ENCODE assay signal across 14 cellular contexts in the genomic region with DNA sequence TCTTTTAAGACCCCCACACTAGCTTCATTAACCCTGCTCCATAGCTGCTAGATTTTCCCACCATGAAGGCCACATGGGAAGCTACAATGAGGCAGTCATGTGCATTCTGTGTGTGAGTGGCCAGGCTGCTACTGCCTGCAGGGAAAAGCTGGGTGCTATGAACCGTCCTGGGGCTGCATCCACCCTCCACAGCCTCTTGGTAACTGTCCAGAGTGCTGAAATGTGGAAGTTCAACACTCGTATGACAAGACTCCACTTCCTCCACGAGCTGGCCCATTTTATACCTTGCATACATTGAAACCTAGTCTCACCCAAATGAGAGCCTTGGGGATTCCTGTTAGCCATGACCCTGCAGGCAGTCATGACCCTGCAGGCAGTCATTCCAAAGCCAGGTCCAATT. TPM values are rescaled to one million over a fixed set of nuclear protein-coding genes. Genes with fewer than 3 reads are reported as not detected.
A peak's percentile ranks its signal among the peaks of the same experiment; 100 is the strongest.
DNase-seq lines count a peak whose midpoint lies in the region; ATAC-seq and TF ChIP-seq lines count a peak whose summit lies in the region.
"Had no signal": no experiment of that assay in that cellular context is flagged by ENCODE, and none has a peak within 500 bp of the region (broad histone marks: within the 10 kb centered on the region; RNA-seq: fewer than 3 reads in every experiment).

No MANE protein-coding gene starts in this region.

- no peaks in the 10 kb centered on the region for H3K36me3 Mint-ChIP-seq in activated naive CD4-positive, alpha-beta T cell treated with anti-CD3 and anti-CD28 coated beads for 36 hours (ENCODE audit: low read depth)
- H3K36me3 Mint-ChIP-seq in activated naive CD4-positive, alpha-beta T cell treated with anti-CD3 and anti-CD28 coated beads, Interleukin-2, amount 50 U/mL, for 72 hours = no peaks in the 10 kb centered on the region
- H3K36me3 Mint-ChIP-seq: immature natural killer cell had no signal

- H3K27ac Mint-ChIP-seq in activated naive CD4-positive, alpha-beta T cell treated with anti-CD3 and anti-CD28 coated beads for 36 hours = no peak overlapping the region
- H3K27ac Mint-ChIP-seq in activated naive CD4-positive, alpha-beta T cell treated with anti-CD3 and anti-CD28 coated beads, Interleukin-2, amount 50 U/mL, for 72 hours = no peak overlapping the region
- H3K27ac Mint-ChIP-seq: activated B cell treated with CpG ODN at 0.5 μM for 24 hours, immature natural killer cell had no signal

- ATAC-seq in activated naive CD4-positive, alpha-beta T cell treated with anti-CD3 and anti-CD28 coated beads, Interleukin-2, amount 50 U/mL, for 72 hours = no peak
- ATAC-seq in GM18520 (IDR thresholded peaks at IDR 0.05; ENCODE audit: unreplicated experiment) (no peak), GM18502 (IDR thresholded peaks at IDR 0.05; ENCODE audit: poor library complexity, unreplicated experiment) (no peak)

- CTCF ChIA-PET in activated naive CD4-positive, alpha-beta T cell treated with anti-CD3 and anti-CD28 coated beads for 36 hours (lab: Charles Lee) = interaction anchor here (0.6 kb wide), 1 partner anchor 123 kb away, joined by 3 read pairs; no protein-coding TSS in a partner anchor

- no peaks in the 10 kb centered on the region for H3K4me1 Mint-ChIP-seq in activated naive CD4-positive, alpha-beta T cell treated with anti-CD3 and anti-CD28 coated beads for 36 hours (ENCODE audit: low read depth)
- H3K4me1 Mint-ChIP-seq: activated B cell treated with CpG ODN at 0.5 μM for 24 hours, immature natural killer cell had no signal

- H3K4me3 ChIP-seq in fibroblast of the aortic adventitia (ENCODE audit: low read depth, low read length) = no peak overlapping the region
- H3K4me3 ChIP-seq: skin epidermis, stomach had no signal

- DNase-seq in activated naive CD4-positive, alpha-beta T cell treated with anti-CD3 and anti-CD28 coated beads for 36 hours = peak; percentile 7
- DNase-seq in activated naive CD4-positive, alpha-beta T cell treated with anti-CD3 and anti-CD28 coated beads, Interleukin-2, amount 50 U/mL, for 72 hours (ENCODE audit: low spot score in 2 of 2) = no peak
- DNase-seq in fibroblast of the aortic adventitia (ENCODE audit: low read depth) (peak; percentile 22), superior temporal gyrus (ENCODE audit: extremely low spot score) (peak; percentile 44), inferior parietal cortex (ENCODE audit: extremely low spot score) (no peak)
- DNase-seq: activated B cell treated with CpG ODN at 0.5 μM for 24 hours, AML-193, immature natural killer cell, NCI-H2171 treated with DMSO at 0.1 percent for 48 hours, stomach had no signal

- no peak for TF ChIP-seq CTCF in fibroblast of the aortic adventitia (IDR thresholded peaks at IDR 0.05; ENCODE audit: insufficient read depth, low read length)

- H3K9me3 Mint-ChIP-seq in activated naive CD4-positive, alpha-beta T cell treated with anti-CD3 and anti-CD28 coated beads for 36 hours = no peaks in the 10 kb centered on the region
- peaks cover 5 to 6% of the 10 kb centered on the region in 2 donors for H3K9me3 Mint-ChIP-seq in activated naive CD4-positive, alpha-beta T cell treated with anti-CD3 and anti-CD28 coated beads, Interleukin-2, amount 50 U/mL, for 72 hours
- H3K9me3 Mint-ChIP-seq: activated B cell treated with CpG ODN at 0.5 μM for 24 hours had no signal

- no peak overlapping the region for H3K4me3 Mint-ChIP-seq in activated naive CD4-positive, alpha-beta T cell treated with anti-CD3 and anti-CD28 coated beads for 36 hours
- H3K4me3 Mint-ChIP-seq: activated B cell treated with CpG ODN at 0.5 μM for 24 hours, immature natural killer cell had no signal

- H3K27me3 Mint-ChIP-seq in activated naive CD4-positive, alpha-beta T cell treated with anti-CD3 and anti-CD28 coated beads for 36 hours (ENCODE audit: low read depth) = peaks cover 4% of the 10 kb centered on the region
- H3K27me3 Mint-ChIP-seq: activated B cell treated with CpG ODN at 0.5 μM for 24 hours had no signal

- intact Hi-C loops in activated naive CD4-positive, alpha-beta T cell treated with anti-CD3 and anti-CD28 coated beads for 36 hours (cut with micrococcal nuclease) = no loop called here

TF ChIP-seq in PFSK-1, 5 proteins besides CTCF, POLR2A, EP300 and RAD21:
- TF ChIP-seq, protein P1, sequence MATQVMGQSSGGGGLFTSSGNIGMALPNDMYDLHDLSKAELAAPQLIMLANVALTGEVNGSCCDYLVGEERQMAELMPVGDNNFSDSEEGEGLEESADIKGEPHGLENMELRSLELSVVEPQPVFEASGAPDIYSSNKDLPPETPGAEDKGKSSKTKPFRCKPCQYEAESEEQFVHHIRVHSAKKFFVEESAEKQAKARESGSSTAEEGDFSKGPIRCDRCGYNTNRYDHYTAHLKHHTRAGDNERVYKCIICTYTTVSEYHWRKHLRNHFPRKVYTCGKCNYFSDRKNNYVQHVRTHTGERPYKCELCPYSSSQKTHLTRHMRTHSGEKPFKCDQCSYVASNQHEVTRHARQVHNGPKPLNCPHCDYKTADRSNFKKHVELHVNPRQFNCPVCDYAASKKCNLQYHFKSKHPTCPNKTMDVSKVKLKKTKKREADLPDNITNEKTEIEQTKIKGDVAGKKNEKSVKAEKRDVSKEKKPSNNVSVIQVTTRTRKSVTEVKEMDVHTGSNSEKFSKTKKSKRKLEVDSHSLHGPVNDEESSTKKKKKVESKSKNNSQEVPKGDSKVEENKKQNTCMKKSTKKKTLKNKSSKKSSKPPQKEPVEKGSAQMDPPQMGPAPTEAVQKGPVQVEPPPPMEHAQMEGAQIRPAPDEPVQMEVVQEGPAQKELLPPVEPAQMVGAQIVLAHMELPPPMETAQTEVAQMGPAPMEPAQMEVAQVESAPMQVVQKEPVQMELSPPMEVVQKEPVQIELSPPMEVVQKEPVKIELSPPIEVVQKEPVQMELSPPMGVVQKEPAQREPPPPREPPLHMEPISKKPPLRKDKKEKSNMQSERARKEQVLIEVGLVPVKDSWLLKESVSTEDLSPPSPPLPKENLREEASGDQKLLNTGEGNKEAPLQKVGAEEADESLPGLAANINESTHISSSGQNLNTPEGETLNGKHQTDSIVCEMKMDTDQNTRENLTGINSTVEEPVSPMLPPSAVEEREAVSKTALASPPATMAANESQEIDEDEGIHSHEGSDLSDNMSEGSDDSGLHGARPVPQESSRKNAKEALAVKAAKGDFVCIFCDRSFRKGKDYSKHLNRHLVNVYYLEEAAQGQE (IDR thresholded peaks at IDR 0.05; ENCODE audit: insufficient read depth in 1 of 2, low read depth in 2 of 2, low read length in 2 of 2) = peak; percentile 89 to 96
- TF ChIP-seq FOXP2 (optimal IDR thresholded peaks at IDR 0.05; ENCODE audit: borderline replicate concordance, extremely low read depth, extremely low read length, insufficient read depth) = no peak

RNA-seq across cellular contexts. Expression of a gene that starts 59.4 kb away (rescaled TPM):
- total RNA-seq in activated naive CD4-positive, alpha-beta T cell treated with anti-CD3 and anti-CD28 coated beads for 36 hours = under 1 TPM; 0.43 to 0.54 TPM
- total RNA-seq in activated naive CD4-positive, alpha-beta T cell treated with anti-CD3 and anti-CD28 coated beads, Interleukin-2, amount 50 U/mL, for 72 hours = 1 to 10 TPM in 1 of 2 donors, under 1 TPM in 1; 0.73 to 2.1 TPM
- 0.21 TPM for polyA plus RNA-seq in PFSK-1 (2012; ENCODE audit: insufficient read length, low read depth)
- total RNA-seq in fibroblast of the aortic adventitia (ENCODE audit: low replicate concordance) = 0.72 and 1.4 TPM in 2 replicates

Comparison
In these comparisons a context has a peak if more than half of its experiments do, and no peak if none do; other contexts are left out.
1. DNase-seq: peak in activated naive CD4-positive, alpha-beta T cell treated with anti-CD3 and anti-CD28 coated beads for 36 hours (single experiment), fibroblast of the aortic adventitia (single experiment) and superior temporal gyrus (single experiment); none in activated naive CD4-positive, alpha-beta T cell treated with anti-CD3 and anti-CD28 coated beads, Interleukin-2, amount 50 U/mL, for 72 hours (0 of 2) and inferior parietal cortex (single experiment).